In the genomic region with DNA sequence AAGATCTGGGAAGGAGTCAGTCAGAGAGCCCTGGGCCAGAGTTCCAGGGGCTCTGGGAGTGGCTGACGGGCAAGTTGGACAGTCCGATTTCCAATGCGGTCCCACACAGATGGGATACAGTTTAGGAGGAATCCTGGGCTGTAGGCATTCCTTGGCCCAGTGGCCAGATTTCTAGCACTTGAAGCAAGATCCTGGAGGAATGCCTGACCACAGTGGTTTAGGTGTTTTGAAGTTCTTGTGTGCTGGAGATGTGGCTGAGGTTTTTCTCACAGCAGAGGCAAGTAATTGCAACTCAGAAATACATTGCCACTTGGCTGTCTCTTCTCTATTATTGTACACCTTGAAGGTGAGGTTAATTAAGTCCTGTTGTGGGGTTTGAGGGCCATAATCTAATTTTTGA, we compare ENCODE assay signal across 6 cellular contexts. TPM values are rescaled to one million over a fixed set of nuclear protein-coding genes. Genes with fewer than 3 reads are reported as not detected.
"Had no signal": no experiment of that assay in that cellular context is flagged by ENCODE, and none has a peak within 500 bp of the region (broad histone marks: within the 10 kb centered on the region; RNA-seq: fewer than 3 reads in every experiment).

No MANE protein-coding gene starts in this region.

RNA-seq across cellular contexts. Expression of a gene that starts 23.2 kb away (rescaled TPM):
- total RNA-seq: MCF 10A, NCI-H460, OCI-LY7, PC-9, SJSA1 had no signal
- polyA plus RNA-seq: SK-N-SH had no signal

RNA-seq across cellular contexts. Expression of a gene that starts 40.1 kb away (rescaled TPM):
- total RNA-seq: MCF 10A, NCI-H460, OCI-LY7, PC-9, SJSA1 had no signal
- polyA plus RNA-seq: SK-N-SH had no signal
